Comparison of ENCODE assay signal across 2 cellular contexts in genomic region chr4:48848799-48849198, GRCh38.
TF ChIP-seq lines count a peak whose summit lies in the region.

No MANE protein-coding gene starts in this region.

TF ChIP-seq in HEK293, 187 proteins besides CTCF, POLR2A, EP300 and RAD21:
- peak; percentile 89 for TF ChIP-seq ZNF146 (tag by site-specific recombination; IDR thresholded peaks at IDR 0.05)
TF ChIP-seq in HEK293: peak in this region for 1; not testable (repeated sequence) for 186.

TF ChIP-seq in K562, 482 proteins besides CTCF, POLR2A, EP300 and RAD21:
- TF ChIP-seq ZNF146 (CRISPR knock-in tag; IDR thresholded peaks at IDR 0.05; ENCODE audit: unreplicated experiment), result peak; percentile 85
